In the genomic region with DNA sequence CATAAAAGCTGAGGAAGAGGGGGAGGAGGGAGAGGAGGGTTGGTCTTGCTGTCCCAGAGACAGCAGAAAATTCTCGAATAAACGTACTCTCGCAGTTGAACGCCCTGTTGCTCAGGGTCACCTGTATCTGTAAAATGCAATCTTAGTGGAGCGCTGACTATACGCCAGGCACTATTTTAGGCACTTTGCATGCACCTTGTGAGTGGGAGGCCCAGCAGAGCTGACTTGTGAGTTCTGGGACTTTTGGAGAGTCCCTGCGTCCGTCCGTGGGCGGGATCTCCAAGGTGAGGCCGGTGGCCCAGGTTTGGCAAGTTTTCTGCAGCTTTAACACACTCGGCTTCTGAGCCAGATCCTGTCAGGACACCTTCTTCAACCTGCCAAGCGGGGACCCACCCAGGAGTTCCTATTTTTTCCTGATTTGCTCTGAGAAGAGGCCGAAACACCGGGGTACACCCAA, we compare ENCODE assay signal across 9 cellular contexts. TPM values are rescaled to one million over a fixed set of nuclear protein-coding genes. Genes with fewer than 3 reads are reported as not detected.
A peak's percentile ranks its signal among the peaks of the same experiment; 100 is the strongest.
DNase-seq lines count a peak whose midpoint lies in the region; ATAC-seq and TF ChIP-seq lines count a peak whose summit lies in the region.
"Had no signal": no experiment of that assay in that cellular context is flagged by ENCODE, and none has a peak within 500 bp of the region (broad histone marks: within the 10 kb centered on the region; RNA-seq: fewer than 3 reads in every experiment).

No MANE protein-coding gene starts in this region.

- no peaks in the 10 kb centered on the region for H3K9me3 Mint-ChIP-seq in activated CD4-positive, alpha-beta memory T cell treated with anti-CD3 and anti-CD28 coated beads for 36 hours

- no peak overlapping the region for H3K27ac Mint-ChIP-seq in activated CD4-positive, alpha-beta memory T cell treated with anti-CD3 and anti-CD28 coated beads for 36 hours

- intact Hi-C loops in activated CD4-positive, alpha-beta memory T cell treated with anti-CD3 and anti-CD28 coated beads for 36 hours (cut with micrococcal nuclease) = loop anchor here (1.0 to 5.0 kb wide), 3 partner anchors 46 to 215 kb away; no protein-coding TSS in a partner anchor
- intact Hi-C loops in psoas muscle (cut with DNase I) = loop anchor here (1.0 to 5.0 kb wide), 4 partner anchors 45 to 83 kb away; no protein-coding TSS in a partner anchor

- DNase-seq in activated CD4-positive, alpha-beta memory T cell treated with anti-CD3 and anti-CD28 coated beads for 36 hours = peak; percentile 73
- DNase-seq in fibroblast of pulmonary artery (ENCODE audit: low read depth) = no peak
- DNase-seq in psoas muscle = no peak
- DNase-seq in D341Med (ENCODE audit: low spot score) = no peak
- no peak for DNase-seq in NCI-H1417 treated with DMSO at 0.1 percent for 48 hours (lab: John Stamatoyannopoulos, UW)
- no peak for DNase-seq in pons (ENCODE audit: low spot score)

- H3K36me3 Mint-ChIP-seq in activated CD4-positive, alpha-beta memory T cell treated with anti-CD3 and anti-CD28 coated beads for 36 hours = no peaks in the 10 kb centered on the region

- H3K27ac ChIP-seq in psoas muscle = peak overlapping the region; percentile 90

- H3K36me3 ChIP-seq in psoas muscle (ENCODE audit: insufficient read depth in 1 of 2, low read depth in 1 of 2) = no peaks in the 10 kb centered on the region

- H3K27me3 Mint-ChIP-seq in activated CD4-positive, alpha-beta memory T cell treated with anti-CD3 and anti-CD28 coated beads for 36 hours = peaks cover 39% of the 10 kb centered on the region

- peak overlapping the region; percentile 74 for H3K4me3 Mint-ChIP-seq in activated CD4-positive, alpha-beta memory T cell treated with anti-CD3 and anti-CD28 coated beads for 36 hours

- peak; percentile 30 for ATAC-seq in GM18498 (IDR thresholded peaks at IDR 0.05; ENCODE audit: unreplicated experiment)
- peak; percentile 30 for ATAC-seq in HG02870 (IDR thresholded peaks at IDR 0.05; ENCODE audit: unreplicated experiment)
- peak in 3 of 4 donors; percentile 4 to 41 (median 11) for ATAC-seq in psoas muscle

- POLR2A ChIA-PET in activated CD4-positive, alpha-beta memory T cell treated with anti-CD3 and anti-CD28 coated beads for 36 hours (lab: Charles Lee) = interaction anchor here (1.4 kb wide), 1 partner anchor 78 kb away, joined by 3 read pairs; a partner anchor contains a TSS

- 39 to 55% (median 43%) methylated on average over 15 of the region's 15 CpGs for WGBS in psoas muscle, 3 donors

- H3K27me3 ChIP-seq in psoas muscle (ENCODE audit: insufficient read depth in 3 of 3, low read length in 2 of 3) = no peaks in the 10 kb centered on the region

- H3K4me1 ChIP-seq in psoas muscle = peaks cover 18% of the 10 kb centered on the region

- TF ChIP-seq CTCF in fibroblast of pulmonary artery (IDR thresholded peaks at IDR 0.05; ENCODE audit: low read length, missing control alignments) (no peak), psoas muscle (IDR thresholded peaks at IDR 0.05) (no peak)

- CTCF ChIA-PET in activated CD4-positive, alpha-beta memory T cell treated with anti-CD3 and anti-CD28 coated beads for 36 hours (lab: Charles Lee) = interaction anchor here (0.6 to 10.0 kb wide), 15 partner anchors 10 to 289 kb away, joined by 4 to 255 read pairs (median 6); a partner anchor contains a TSS

- H3K4me1 Mint-ChIP-seq in activated CD4-positive, alpha-beta memory T cell treated with anti-CD3 and anti-CD28 coated beads for 36 hours (ENCODE audit: low read depth) = peaks cover 9% of the 10 kb centered on the region

- peak overlapping the region; percentile 38 for H3K4me3 ChIP-seq in fibroblast of pulmonary artery (replicated peaks; ENCODE audit: low read depth, low read length)
- peak overlapping the region; percentile 71 for H3K4me3 ChIP-seq in psoas muscle

- H3K9me3 ChIP-seq in psoas muscle = no peaks in the 10 kb centered on the region

RNA-seq across cellular contexts. Expression of a gene that starts 32.5 kb away (rescaled TPM):
- total RNA-seq in activated CD4-positive, alpha-beta memory T cell treated with anti-CD3 and anti-CD28 coated beads for 36 hours = not detected
- total RNA-seq in psoas muscle = not detected
- under 1 TPM in 2 of 3 donors, not detected in 1; 0.20 to 0.39 TPM for polyA plus RNA-seq in psoas muscle
- total RNA-seq: temporal lobe had no signal
